In genomic region chr7:106285801-106286492, GRCh38 we compare ENCODE assay signal across 8 cellular contexts. TPM values are rescaled to one million over a fixed set of nuclear protein-coding genes. Genes with fewer than 3 reads are reported as not detected.
A peak's percentile ranks its signal among the peaks of the same experiment; 100 is the strongest.
DNase-seq lines count a peak whose midpoint lies in the region; ATAC-seq and TF ChIP-seq lines count a peak whose summit lies in the region.

No MANE protein-coding gene starts in this region.

- H3K27ac ChIP-seq in GM23248 (peak overlapping the region; percentile 94), Peyer's patch (peak overlapping the region; percentile 92 to 100 (median 94)), colonic mucosa (peak overlapping the region; percentile 92), vagina (peak overlapping the region; percentile 98)
- peak overlapping the region; percentile 94 for H3K27ac ChIP-seq in naive thymus-derived CD4-positive, alpha-beta T cell (ENCODE audit: low read depth, low read length)

- H3K36me3 ChIP-seq in GM06990 (ENCODE audit: control insufficient read depth, insufficient read depth, low read length), result no peaks in the 10 kb centered on the region
- H3K36me3 ChIP-seq in GM23248 (ENCODE audit: low read depth), result no peaks in the 10 kb centered on the region
- H3K36me3 ChIP-seq in Peyer's patch, result no peaks in the 10 kb centered on the region
- no peaks in the 10 kb centered on the region for H3K36me3 ChIP-seq in colonic mucosa
- H3K36me3 ChIP-seq in naive thymus-derived CD4-positive, alpha-beta T cell (ENCODE audit: control insufficient read depth in 2 of 3, insufficient read depth in 3 of 3, low read length in 3 of 3), result no peaks in the 10 kb centered on the region
- H3K36me3 ChIP-seq in vagina, result no peaks in the 10 kb centered on the region

- CTCF ChIA-PET in naive thymus-derived CD4-positive, alpha-beta T cell (lab: Charles Lee), result interaction anchor here (1.3 kb wide), 1 partner anchor 882 kb away, joined by 3 read pairs; no protein-coding TSS in a partner anchor

- intact Hi-C loops in colonic mucosa (cut with DNase I) (no loop called here), vagina (cut with DNase I) (loop anchor here (2.0 kb wide), 2 partner anchors 69 to 135 kb away; no protein-coding TSS in a partner anchor)
- intact Hi-C loops in naive thymus-derived CD4-positive, alpha-beta T cell (cut with micrococcal nuclease), result loop anchor here (1.0 to 10.0 kb wide), 23 partner anchors 26 to 1605 kb away; partner anchors contain the start of genes DLD (in 2 of the 2), SYPL1 (in 2 of the 2), ATXN7L1 (in 1 of the 2) and CBLL1 (in 1 of the 2)

- no peak for TF ChIP-seq CTCF in GM06990 (IDR thresholded peaks at IDR 0.05; ENCODE audit: insufficient read depth, low read length, poor library complexity, severe bottlenecking)
- no peak for TF ChIP-seq CTCF in Peyer's patch (IDR thresholded peaks at IDR 0.05)
- no peak for TF ChIP-seq CTCF in colonic mucosa (IDR thresholded peaks at IDR 0.05)
- no peak for TF ChIP-seq CTCF in vagina (IDR thresholded peaks at IDR 0.05)

- no peaks in the 10 kb centered on the region for H3K9me2 ChIP-seq in GM23248 (ENCODE audit: insufficient read depth)

- H3K9me3 Mint-ChIP-seq in naive thymus-derived CD4-positive, alpha-beta T cell, result no peaks in the 10 kb centered on the region

- no peak for ATAC-seq in naive thymus-derived CD4-positive, alpha-beta T cell

- peak overlapping the region; percentile 86 for H2AFZ ChIP-seq in GM23248

- TF ChIP-seq POLR2A in Peyer's patch (IDR thresholded peaks at IDR 0.05), result peak in 1 of 2 donors; percentile 24
- TF ChIP-seq POLR2A in vagina (IDR thresholded peaks at IDR 0.05), result no peak

- peaks cover 0 to 7% (median 0%) of the 10 kb centered on the region in 5 donors for H3K36me3 Mint-ChIP-seq in naive thymus-derived CD4-positive, alpha-beta T cell

- WGBS in GM23248 (ENCODE audit: low coverage in 1 of 2, low lambda C conversion rate in 2 of 2, missing lambda C conversion rate in 2 of 2), 2 experiments, result 41 to 42% methylated on average over 16 of the region's 16 CpGs

- POLR2A ChIA-PET in naive thymus-derived CD4-positive, alpha-beta T cell (lab: Charles Lee), result interaction anchor here (0.6 to 2.6 kb wide), 2 partner anchors 214 to 882 kb away, joined by 3 to 7 read pairs; no protein-coding TSS in a partner anchor

- H3K27ac Mint-ChIP-seq in naive thymus-derived CD4-positive, alpha-beta T cell, result peak overlapping the region; percentile 84 to 98 (median 97)

- H3K4me1 ChIP-seq in GM23248 (ENCODE audit: insufficient read depth), result peaks cover 24% of the 10 kb centered on the region
- H3K4me1 ChIP-seq in Peyer's patch, result peaks cover 0 to 34% (median 2%) of the 10 kb centered on the region in 4 donors
- H3K4me1 ChIP-seq in colonic mucosa, result no peaks in the 10 kb centered on the region
- H3K4me1 ChIP-seq in naive thymus-derived CD4-positive, alpha-beta T cell (ENCODE audit: control insufficient read depth in 2 of 2, insufficient read depth in 2 of 2, low read length in 2 of 2), result peaks cover 9 to 10% of the 10 kb centered on the region in 2 donors
- peaks cover 38% of the 10 kb centered on the region for H3K4me1 ChIP-seq in vagina

- H3K4me3 ChIP-seq in GM06990 (replicated peaks; ENCODE audit: low read depth, low read length) (peak overlapping the region; percentile 89), GM23248 (peak overlapping the region; percentile 84), Peyer's patch (peak overlapping the region; percentile 60 to 91 (median 76)), colonic mucosa (peak overlapping the region; percentile 68), vagina (peak overlapping the region; percentile 80 to 82)
- peak overlapping the region; percentile 94 for H3K4me3 ChIP-seq in naive thymus-derived CD4-positive, alpha-beta T cell (ENCODE audit: low read length)

- H3F3A ChIP-seq in GM23248 (ENCODE audit: insufficient read depth), result peaks cover 15% of the 10 kb centered on the region; the same call in 1 of the 2 replicates

- peak overlapping the region; percentile 88 for H3K4me2 ChIP-seq in GM23248 (ENCODE audit: unreplicated experiment)

- in situ Hi-C loops in GM23248 (cut with MboI) (no loop called here), ACHN (cut with HindIII; ENCODE audit: low pct_ligation_motif_present, low pct_unique_long_range_greater_than_20kb, low sequenced_read_pairs) (no loop called here)

- peak overlapping the region; percentile 97 for H3K9ac ChIP-seq in GM23248
- peak overlapping the region; percentile 87 to 90 for H3K9ac ChIP-seq in colonic mucosa (ENCODE audit: low read depth in 2 of 2, low read length in 2 of 2)

- H3K27me3 Mint-ChIP-seq in naive thymus-derived CD4-positive, alpha-beta T cell, result peaks cover 0 to 6% (median 2%) of the 10 kb centered on the region in 5 donors

- H4K20me1 ChIP-seq in GM23248 (ENCODE audit: insufficient read depth), result 0 out of 2 replicates have a peak, but pooled peaks cover 3% of the 10 kb centered on the region

- no peaks in the 10 kb centered on the region for H3K27me3 ChIP-seq in GM06990 (replicated peaks; ENCODE audit: control insufficient read depth, insufficient read depth, low read length)
- no peaks in the 10 kb centered on the region for H3K27me3 ChIP-seq in GM23248 (replicated peaks; ENCODE audit: insufficient read depth)
- H3K27me3 ChIP-seq in Peyer's patch, result no peaks in the 10 kb centered on the region
- H3K27me3 ChIP-seq in colonic mucosa, result no peaks in the 10 kb centered on the region
- no peaks in the 10 kb centered on the region for H3K27me3 ChIP-seq in naive thymus-derived CD4-positive, alpha-beta T cell (ENCODE audit: control insufficient read depth in 2 of 2, insufficient read depth in 2 of 2, low read length in 2 of 2)
- no peaks in the 10 kb centered on the region for H3K27me3 ChIP-seq in vagina

- DNase-seq in GM06990 (ENCODE audit: extremely low read depth, insufficient read length) (peak; percentile 59), GM23248 (no peak), Peyer's patch (no peak), colonic mucosa (no peak), vagina (ENCODE audit: extremely low spot score in 2 of 2) (no peak), GF-D8 (lab: John Stamatoyannopoulos, UW) (no peak), ACHN (no peak)
- DNase-seq in naive thymus-derived CD4-positive, alpha-beta T cell, result no peak

- peaks cover 15 to 40% (median 29%) of the 10 kb centered on the region in 7 donors for H3K4me1 Mint-ChIP-seq in naive thymus-derived CD4-positive, alpha-beta T cell

- peaks cover 31% of the 10 kb centered on the region for H3K79me2 ChIP-seq in GM23248 (ENCODE audit: insufficient read depth)

- peak overlapping the region; percentile 91 to 99 (median 96) for H3K4me3 Mint-ChIP-seq in naive thymus-derived CD4-positive, alpha-beta T cell

- no peaks in the 10 kb centered on the region for H3K9me3 ChIP-seq in GM23248 (ENCODE audit: low read depth)
- no peaks in the 10 kb centered on the region for H3K9me3 ChIP-seq in Peyer's patch
- no peaks in the 10 kb centered on the region for H3K9me3 ChIP-seq in colonic mucosa
- no peaks in the 10 kb centered on the region for H3K9me3 ChIP-seq in naive thymus-derived CD4-positive, alpha-beta T cell (ENCODE audit: control insufficient read depth in 2 of 3, low read length in 3 of 3)
- H3K9me3 ChIP-seq in vagina, result no peaks in the 10 kb centered on the region

RNA-seq across cellular contexts. Expression of gene NAMPT, which starts 1.2 kb away (rescaled TPM):
- 32.7 and 34.0 TPM in 2 replicates for total RNA-seq in GM23248 (2014; rRNA removed; shearing (Covaris generic))
- 21.4 and 25.0 TPM in 2 replicates for polyA plus RNA-seq in GM23248 (2016; fragmentation: Nextera tagmentation; extraction: Ambion mirVana)
- 10 to 100 TPM; 91.8 to 99.5 (median 97.5) TPM for total RNA-seq in Peyer's patch
- 100 to 1,000 TPM in 1 of 2 donors, 10 to 100 TPM in 1; 88.6 to 273 TPM for total RNA-seq in colonic mucosa
- total RNA-seq in naive thymus-derived CD4-positive, alpha-beta T cell, result 100 to 1,000 TPM in 2 of 5 experiments, 10 to 100 TPM in 3; 22.2 to 731 (median 88.7) TPM
- 10 to 100 TPM; 13.9 to 18.9 TPM for polyA plus RNA-seq in naive thymus-derived CD4-positive, alpha-beta T cell
- total RNA-seq in vagina, result 400 TPM
